Comparison of ENCODE assay signal across 7 cellular contexts in the genomic region with DNA sequence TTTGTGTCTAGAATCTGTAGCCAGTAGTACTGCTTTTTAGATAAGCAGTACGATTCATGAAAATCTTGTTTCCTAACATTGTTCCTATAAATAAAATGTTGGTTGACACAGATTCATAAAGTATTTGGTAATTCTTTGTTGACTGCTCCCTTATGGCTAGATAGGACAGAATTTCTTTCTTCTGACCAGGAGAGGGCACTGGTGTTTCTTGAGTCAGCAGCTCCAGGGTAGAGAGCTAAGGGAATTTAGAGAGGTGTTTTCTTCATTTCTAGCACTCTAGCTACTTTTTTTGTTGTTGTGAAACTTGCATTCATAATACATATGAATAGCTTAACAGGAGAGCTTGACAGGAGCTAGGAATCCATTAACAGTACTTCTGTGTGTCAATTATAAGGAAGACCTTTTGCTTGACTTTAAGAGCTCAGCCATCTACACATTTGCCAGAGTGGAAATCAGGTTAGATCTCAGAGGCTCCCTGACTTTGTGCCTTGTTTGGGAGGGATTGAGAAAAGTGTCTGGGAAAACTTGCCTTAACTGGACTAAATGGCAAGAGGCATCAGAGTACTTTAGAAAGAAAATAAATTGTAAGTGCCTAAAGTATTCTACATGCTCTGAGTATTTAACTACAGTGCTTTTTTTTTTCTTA.
A peak's percentile ranks its signal among the peaks of the same experiment; 100 is the strongest.
DNase-seq lines count a peak whose midpoint lies in the region; ATAC-seq and TF ChIP-seq lines count a peak whose summit lies in the region.

No MANE protein-coding gene starts in this region.

- TF ChIP-seq CTCF in lower lobe of right lung (IDR thresholded peaks at IDR 0.05) = peak; percentile 22
- no peak for TF ChIP-seq CTCF in ovary (IDR thresholded peaks at IDR 0.05)

- no peak for TF ChIP-seq EP300 in ovary (IDR thresholded peaks at IDR 0.05)

- 0 to 13% (median 11%) methylated on average over 1 of the region's 1 CpG for WGBS in ovary, 3 donors

- TF ChIP-seq POLR2A in ovary (IDR thresholded peaks at IDR 0.05) = no peak

- H3K4me1 ChIP-seq in lower lobe of right lung (no peaks in the 10 kb centered on the region), ovary (ENCODE audit: insufficient read depth) (no peaks in the 10 kb centered on the region)

- peak; percentile 2 for DNase-seq in SK-N-MC (ENCODE audit: low read depth, low spot score)
- no peak for DNase-seq in lower lobe of right lung
- no peak for DNase-seq in ovary
- DNase-seq in activated CD4-positive, CD25-positive, alpha-beta regulatory T cell treated with anti-CD3 and anti-CD28 coated beads, Interleukin-2, amount 50 U/mL, for 72 hours = no peak

- no peaks in the 10 kb centered on the region for H3K27me3 ChIP-seq in lower lobe of right lung (ENCODE audit: low read depth)
- no peaks in the 10 kb centered on the region for H3K27me3 ChIP-seq in ovary

- H3K36me3 ChIP-seq in SK-N-MC (ENCODE audit: insufficient read depth, low read length) (no peaks in the 10 kb centered on the region), lower lobe of right lung (no peaks in the 10 kb centered on the region), ovary (no peaks in the 10 kb centered on the region)

- no peak overlapping the region for H3K9ac ChIP-seq in SK-N-MC (ENCODE audit: insufficient read length)

- peak; percentile 58 for ATAC-seq in GM18502 (IDR thresholded peaks at IDR 0.05; ENCODE audit: poor library complexity, unreplicated experiment)
- peak; percentile 62 for ATAC-seq in HG03095 (IDR thresholded peaks at IDR 0.05; ENCODE audit: unreplicated experiment)
- ATAC-seq in lower lobe of right lung = peak in 1 of 2 donors; percentile 61
- no peak for ATAC-seq in HG03175 (IDR thresholded peaks at IDR 0.05; ENCODE audit: unreplicated experiment)

- intact Hi-C loops in lower lobe of right lung (cut with DNase I) (no loop called here), ovary (cut with DNase I) (no loop called here)

- H3K27ac ChIP-seq in SK-N-MC (no peak overlapping the region), lower lobe of right lung (no peak overlapping the region), ovary (no peak overlapping the region)

- no peak overlapping the region for H3K4me3 ChIP-seq in SK-N-MC
- H3K4me3 ChIP-seq in lower lobe of right lung = no peak overlapping the region
- no peak overlapping the region for H3K4me3 ChIP-seq in ovary

- H3K9me3 ChIP-seq in SK-N-MC (ENCODE audit: low read depth, low read length) (no peaks in the 10 kb centered on the region), lower lobe of right lung (no peaks in the 10 kb centered on the region), ovary (no peaks in the 10 kb centered on the region)
